Comparison of ENCODE assay signal across 24 cellular contexts in the genomic region with DNA sequence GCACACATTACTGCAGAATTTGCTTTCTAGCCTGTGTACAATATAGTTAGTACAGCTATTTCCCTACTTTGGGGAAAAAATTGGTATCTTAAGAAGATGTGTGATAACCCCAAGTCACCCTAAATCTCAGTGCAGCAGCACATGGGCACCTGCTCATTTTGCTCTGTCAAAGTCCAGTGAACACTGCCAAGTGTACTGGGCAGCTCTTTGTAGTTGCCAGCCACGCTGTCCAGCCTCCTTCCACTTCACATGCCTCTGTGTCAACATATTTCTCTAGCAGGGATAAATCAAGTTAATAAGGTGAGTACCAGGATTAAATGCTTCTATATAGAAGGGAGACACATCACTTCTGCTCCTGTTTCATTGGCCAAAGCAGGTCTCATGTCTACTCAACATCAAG.
"Had no signal": no experiment of that assay in that cellular context is flagged by ENCODE, and none has a peak within 500 bp of the region (broad histone marks: within the 10 kb centered on the region; RNA-seq: fewer than 3 reads in every experiment).

No MANE protein-coding gene starts in this region.

- ATAC-seq: gastrocnemius medialis; natural killer cell treated with Interleukin-12 subunit alpha and Interleukin-12 subunit beta and Interleukin-15 and Interleukin-18, amount 100 ng/mL, for 72 hours; sciatic nerve; stimulated activated naive CD8-positive, alpha-beta T cell treated with anti-CD3 and anti-CD28 coated beads, Interleukin-15, amount 100 ng/mL, for 72 hours had no signal

- H3K27ac Mint-ChIP-seq: memory B cell; natural killer cell treated with Interleukin-12 subunit alpha and Interleukin-12 subunit beta and Interleukin-15 and Interleukin-18, amount 100 ng/mL, for 72 hours; neural progenitor cell; progenitor cell of endocrine pancreas; stimulated activated naive CD8-positive, alpha-beta T cell treated with anti-CD3 and anti-CD28 coated beads, Interleukin-15, amount 100 ng/mL, for 72 hours had no signal

- H3K27ac ChIP-seq: dorsolateral prefrontal cortex, gastrocnemius medialis, neural progenitor cell, parathyroid adenoma, suprapubic skin, vagina had no signal

- H3K4me3 ChIP-seq: dorsolateral prefrontal cortex, gastrocnemius medialis, lung, neural progenitor cell, smooth muscle cell, suprapubic skin, vagina had no signal

- H3K9me3 ChIP-seq: gastrocnemius medialis, suprapubic skin, vagina had no signal

- H3K36me3 ChIP-seq: gastrocnemius medialis, neural progenitor cell, suprapubic skin, vagina had no signal

- H3K27me3 ChIP-seq: gastrocnemius medialis, neural progenitor cell, suprapubic skin, vagina had no signal

- H3K4me1 Mint-ChIP-seq: memory B cell; naive B cell; neural progenitor cell; stimulated activated naive CD8-positive, alpha-beta T cell treated with anti-CD3 and anti-CD28 coated beads, Interleukin-15, amount 100 ng/mL, for 72 hours had no signal

- H3K36me3 Mint-ChIP-seq: memory B cell; naive B cell; natural killer cell treated with Interleukin-12 subunit alpha and Interleukin-12 subunit beta and Interleukin-15 and Interleukin-18, amount 100 ng/mL, for 72 hours; neural progenitor cell had no signal

- H3K9me3 Mint-ChIP-seq: neural progenitor cell had no signal

- H3K4me1 ChIP-seq: gastrocnemius medialis, neural progenitor cell, parathyroid adenoma, suprapubic skin, vagina had no signal

- H3K4me3 Mint-ChIP-seq: memory B cell; naive B cell; natural killer cell treated with Interleukin-12 subunit alpha and Interleukin-12 subunit beta and Interleukin-15 and Interleukin-18, amount 100 ng/mL, for 72 hours; neural progenitor cell; stimulated activated naive CD8-positive, alpha-beta T cell treated with anti-CD3 and anti-CD28 coated beads, Interleukin-15, amount 100 ng/mL, for 72 hours had no signal

- H3K27me3 Mint-ChIP-seq: memory B cell; naive B cell; natural killer cell treated with Interleukin-12 subunit alpha and Interleukin-12 subunit beta and Interleukin-15 and Interleukin-18, amount 100 ng/mL, for 72 hours; progenitor cell of endocrine pancreas; stimulated activated naive CD8-positive, alpha-beta T cell treated with anti-CD3 and anti-CD28 coated beads, Interleukin-15, amount 100 ng/mL, for 72 hours had no signal

- DNase-seq: cortex of kidney; dorsolateral prefrontal cortex; effector CD4-positive, alpha-beta T cell; foreskin fibroblast; gastrocnemius medialis; head of caudate nucleus; naive B cell; stimulated activated CD4-positive, alpha-beta T cell treated with anti-CD3 and anti-CD28 coated beads, Interleukin-12 subunit alpha, Interleukin-12 subunit beta, amount 100 ng/mL, for 4 hours; stimulated activated CD4-positive, alpha-beta T cell treated with anti-CD3 and anti-CD28 coated beads, Interleukin-1b, Interleukin-23, amount 100 ng/mL, for 48 hours; stimulated activated CD4-positive, alpha-beta T cell treated with anti-CD3 and anti-CD28 coated beads, Interleukin-4, amount 100 ng/mL, for 1 hour; stimulated activated CD8-positive, alpha-beta memory T cell treated with anti-CD3 and anti-CD28 coated beads, Interleukin-4, amount 100 ng/mL, for 48 hours; stimulated activated naive CD4-positive, alpha-beta T cell; stimulated activated naive CD8-positive, alpha-beta T cell treated with anti-CD3 and anti-CD28 coated beads, Interleukin-15, amount 100 ng/mL, for 72 hours; trophoblast cell had no signal
